14 cellular contexts compared by ENCODE assay signal in the genomic region with DNA sequence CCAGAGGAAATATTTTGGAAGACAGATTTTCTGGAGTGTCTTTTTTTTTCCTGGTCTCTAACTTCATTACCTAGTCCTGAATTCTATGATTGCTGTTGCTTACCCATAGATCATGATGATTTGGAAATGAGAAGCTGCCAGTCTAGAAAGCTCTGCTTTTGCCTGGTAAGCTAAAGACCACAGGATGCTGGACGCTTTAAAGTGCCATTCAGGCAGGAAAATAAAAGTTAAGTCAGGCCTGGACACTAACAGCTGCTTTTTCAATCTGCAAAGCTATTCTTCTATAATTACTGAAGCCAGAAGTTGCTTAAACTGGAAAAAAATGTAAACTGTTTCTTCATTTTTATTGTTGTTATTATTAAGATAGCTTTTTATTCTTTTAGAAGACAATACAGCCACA.
DNase-seq lines count a peak whose midpoint lies in the region; FAIRE-seq and TF ChIP-seq lines count a peak whose summit lies in the region.
"Had no signal": no experiment of that assay in that cellular context is flagged by ENCODE, and none has a peak within 500 bp of the region (broad histone marks: within the 10 kb centered on the region; RNA-seq: fewer than 3 reads in every experiment).

No MANE protein-coding gene starts in this region.

- no peaks in the 10 kb centered on the region for H4K20me1 ChIP-seq in MM.1S (ENCODE audit: insufficient read depth, low read length)

- H3K36me3 ChIP-seq in MM.1S (replicated peaks; ENCODE audit: insufficient read depth, low read length): no peaks in the 10 kb centered on the region

- DNase-seq in NCI-H2107 treated with DMSO at 0.1 percent for 48 hours (lab: John Stamatoyannopoulos, UW; ENCODE audit: unreplicated experiment) (peak; percentile 44), NCI-H2107 (lab: John Stamatoyannopoulos, UW) (no peak), MM.1S (no peak), GM19239 (ENCODE audit: insufficient read length, low spot score) (no peak), cerebellar cortex (ENCODE audit: low spot score) (no peak), mesenteric fat pad (ENCODE audit: low spot score) (no peak)
- DNase-seq: 8988T, DMS79, H7, NCI-H146, NCI-H2081, NCI-H446 treated with DMSO at 0.1 percent for 48 hours, OCI-M1 had no signal

- H3K79me2 ChIP-seq in MM.1S (ENCODE audit: low read length): no peaks in the 10 kb centered on the region

- H3K9me3 ChIP-seq in MM.1S (replicated peaks; ENCODE audit: insufficient read depth, low read length): no peaks in the 10 kb centered on the region

- no peak for TF ChIP-seq CTCF in MM.1S (IDR thresholded peaks at IDR 0.05; ENCODE audit: low read length)

- H3K27me3 ChIP-seq in MM.1S (replicated peaks; ENCODE audit: insufficient read depth, low read length): no peaks in the 10 kb centered on the region

- no peaks in the 10 kb centered on the region for H3K9me2 ChIP-seq in MM.1S (replicated peaks; ENCODE audit: insufficient read depth, low read length)

- peak overlapping the region; percentile 71; the same call in 1 of the 2 replicates for H3K4me2 ChIP-seq in MM.1S (ENCODE audit: low read depth, low read length)

- peak overlapping the region; percentile 52 for H3K9ac ChIP-seq in MM.1S (ENCODE audit: low read length)

- FAIRE-seq in endometrium (lab: Jason Lieb, UNC) (peak; percentile 92), GM19239 (lab: Jason Lieb, UNC) (no peak)

- H2AFZ ChIP-seq in MM.1S (ENCODE audit: low read length): peak overlapping the region; percentile 47; the same call in 1 of the 2 replicates

- 0 out of 2 replicates have a peak overlapping the region, but pooled peaks have one; percentile 4 for H3K4me3 ChIP-seq in MM.1S (ENCODE audit: low read length)

- peaks cover 91% of the 10 kb centered on the region for H3K4me1 ChIP-seq in MM.1S (ENCODE audit: low read length)

- peaks cover 32% of the 10 kb centered on the region for H3F3A ChIP-seq in MM.1S (ENCODE audit: insufficient read depth, low read length)

- peak overlapping the region; percentile 91 for H3K27ac ChIP-seq in MM.1S (ENCODE audit: low read length)
